9 cellular contexts compared by ENCODE assay signal in genomic region chr17:77189148-77189547, GRCh38. TPM values are rescaled to one million over a fixed set of nuclear protein-coding genes. Genes with fewer than 3 reads are reported as not detected.
DNase-seq lines count a peak whose midpoint lies in the region; ATAC-seq and TF ChIP-seq lines count a peak whose summit lies in the region.
"Had no signal": no experiment of that assay in that cellular context is flagged by ENCODE, and none has a peak within 500 bp of the region (broad histone marks: within the 10 kb centered on the region; RNA-seq: fewer than 3 reads in every experiment).

No MANE protein-coding gene starts in this region.

- intact Hi-C loops in thyroid gland (cut with DNase I), result no loop called here

- H3K9me3 ChIP-seq in thyroid gland, result no peaks in the 10 kb centered on the region

- peaks cover 27% of the 10 kb centered on the region for H3K36me3 Mint-ChIP-seq in natural killer cell treated with Interleukin-12 subunit alpha and Interleukin-12 subunit beta and Interleukin-15 and Interleukin-18, amount 100 ng/mL, for 72 hours

- H3K27ac Mint-ChIP-seq in natural killer cell treated with Interleukin-12 subunit alpha and Interleukin-12 subunit beta and Interleukin-15 and Interleukin-18, amount 100 ng/mL, for 72 hours, result peak overlapping the region; percentile 86 to 95

- WGBS in thyroid gland, 2 donors, result 83 to 90% methylated on average over 2 of the region's 2 CpGs

- peaks cover 25 to 28% of the 10 kb centered on the region in 2 donors for H3K4me1 Mint-ChIP-seq in natural killer cell treated with Interleukin-12 subunit alpha and Interleukin-12 subunit beta and Interleukin-15 and Interleukin-18, amount 100 ng/mL, for 72 hours (ENCODE audit: low read depth in 2 of 2)

- ATAC-seq in GM18502 (IDR thresholded peaks at IDR 0.05; ENCODE audit: poor library complexity, unreplicated experiment) (peak; percentile 57), GM21786 (IDR thresholded peaks at IDR 0.05; ENCODE audit: unreplicated experiment) (peak; percentile 45)
- peak; percentile 76 for ATAC-seq in natural killer cell treated with Interleukin-12 subunit alpha and Interleukin-12 subunit beta and Interleukin-15 and Interleukin-18, amount 100 ng/mL, for 72 hours

- H3K4me3 Mint-ChIP-seq in natural killer cell treated with Interleukin-12 subunit alpha and Interleukin-12 subunit beta and Interleukin-15 and Interleukin-18, amount 100 ng/mL, for 72 hours, result peak overlapping the region; percentile 80

- H3K27me3 ChIP-seq in thyroid gland, result no peaks in the 10 kb centered on the region

- peaks cover 21 to 30% of the 10 kb centered on the region in 2 donors for H3K36me3 ChIP-seq in thyroid gland

- no peaks in the 10 kb centered on the region for H3K27me3 Mint-ChIP-seq in natural killer cell treated with Interleukin-12 subunit alpha and Interleukin-12 subunit beta and Interleukin-15 and Interleukin-18, amount 100 ng/mL, for 72 hours

- DNase-seq in RPMI8226, result peak; percentile 25
- no peak for DNase-seq in natural killer cell treated with Interleukin-12 subunit alpha and Interleukin-12 subunit beta and Interleukin-15 and Interleukin-18, amount 100 ng/mL, for 72 hours (ENCODE audit: low spot score)
- DNase-seq in DMS153 (lab: John Stamatoyannopoulos, UW), result no peak
- DNase-seq in thyroid gland, result no peak
- DNase-seq in AG20443 (ENCODE audit: low spot score), result no peak
- DNase-seq: cerebellar nuclear complex, GOT3 had no signal

- peak overlapping the region in 1 of 3 donors; percentile 45 for H3K27ac ChIP-seq in thyroid gland

- no peaks in the 10 kb centered on the region for H3K9me3 Mint-ChIP-seq in natural killer cell treated with Interleukin-12 subunit alpha and Interleukin-12 subunit beta and Interleukin-15 and Interleukin-18, amount 100 ng/mL, for 72 hours

- TF ChIP-seq POLR2A in thyroid gland (IDR thresholded peaks at IDR 0.05), result no peak

- peaks cover 31 to 39% of the 10 kb centered on the region in 2 donors for H3K4me1 ChIP-seq in thyroid gland

- TF ChIP-seq CTCF in thyroid gland (IDR thresholded peaks at IDR 0.05), result no peak

- no peak overlapping the region for H3K4me3 ChIP-seq in thyroid gland (replicated peaks in 1 of 3)

RNA-seq across cellular contexts. Expression of gene SEC14L1, which starts 48.4 kb away (rescaled TPM):
- 100 to 1,000 TPM in 1 of 2 donors, 10 to 100 TPM in 1; 91.6 to 117 TPM for total RNA-seq in natural killer cell treated with Interleukin-12 subunit alpha and Interleukin-12 subunit beta and Interleukin-15 and Interleukin-18, amount 100 ng/mL, for 72 hours
- total RNA-seq in thyroid gland, result 100 to 1,000 TPM in 2 of 4 donors, 10 to 100 TPM in 2; 57.6 to 287 (median 102) TPM
